ENCODE assay signal across 1 cellular context in the genomic region with DNA sequence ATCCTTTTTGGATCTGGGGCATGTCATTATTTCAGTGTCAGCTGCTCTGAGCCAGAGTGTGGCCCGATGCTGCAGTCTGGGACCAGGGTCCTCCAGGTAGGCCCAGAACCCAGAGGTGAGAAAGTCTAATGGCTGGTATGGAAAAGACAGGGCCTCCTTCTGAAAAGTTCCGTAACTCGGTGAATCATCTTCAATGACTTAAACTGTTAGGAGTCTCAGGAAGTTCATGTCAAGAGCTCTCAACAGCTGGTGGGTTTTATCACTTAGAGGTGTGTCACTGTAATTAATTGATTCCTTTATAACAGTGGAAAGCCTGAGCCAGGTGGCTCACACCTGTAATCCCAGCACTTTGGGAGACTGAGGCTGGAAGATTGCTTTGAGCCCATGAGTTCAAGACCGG.
TF ChIP-seq lines count a peak whose summit lies in the region.

No MANE protein-coding gene starts in this region.

TF ChIP-seq in HepG2, 621 proteins besides CTCF, POLR2A, EP300 and RAD21 (continued from another document):
- TF ChIP-seq, protein P1, sequence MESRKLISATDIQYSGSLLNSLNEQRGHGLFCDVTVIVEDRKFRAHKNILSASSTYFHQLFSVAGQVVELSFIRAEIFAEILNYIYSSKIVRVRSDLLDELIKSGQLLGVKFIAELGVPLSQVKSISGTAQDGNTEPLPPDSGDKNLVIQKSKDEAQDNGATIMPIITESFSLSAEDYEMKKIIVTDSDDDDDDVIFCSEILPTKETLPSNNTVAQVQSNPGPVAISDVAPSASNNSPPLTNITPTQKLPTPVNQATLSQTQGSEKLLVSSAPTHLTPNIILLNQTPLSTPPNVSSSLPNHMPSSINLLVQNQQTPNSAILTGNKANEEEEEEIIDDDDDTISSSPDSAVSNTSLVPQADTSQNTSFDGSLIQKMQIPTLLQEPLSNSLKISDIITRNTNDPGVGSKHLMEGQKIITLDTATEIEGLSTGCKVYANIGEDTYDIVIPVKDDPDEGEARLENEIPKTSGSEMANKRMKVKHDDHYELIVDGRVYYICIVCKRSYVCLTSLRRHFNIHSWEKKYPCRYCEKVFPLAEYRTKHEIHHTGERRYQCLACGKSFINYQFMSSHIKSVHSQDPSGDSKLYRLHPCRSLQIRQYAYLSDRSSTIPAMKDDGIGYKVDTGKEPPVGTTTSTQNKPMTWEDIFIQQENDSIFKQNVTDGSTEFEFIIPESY (CRISPR knock-in tag; IDR thresholded peaks at IDR 0.05), result no peak
- no peak for TF ChIP-seq PRMT3 (CRISPR knock-in tag; IDR thresholded peaks at IDR 0.05; ENCODE audit: borderline replicate concordance, low read depth)
- no peak for TF ChIP-seq AGO2 (optimal IDR thresholded peaks at IDR 0.05; ENCODE audit: low read depth, low read length)
- TF ChIP-seq CEBPG (CRISPR knock-in tag; IDR thresholded peaks at IDR 0.05), result no peak
- no peak for TF ChIP-seq ZNF160 (CRISPR knock-in tag; IDR thresholded peaks at IDR 0.05)
- no peak for TF ChIP-seq SIN3B (IDR thresholded peaks at IDR 0.05; ENCODE audit: low read length)
